In the genomic region with DNA sequence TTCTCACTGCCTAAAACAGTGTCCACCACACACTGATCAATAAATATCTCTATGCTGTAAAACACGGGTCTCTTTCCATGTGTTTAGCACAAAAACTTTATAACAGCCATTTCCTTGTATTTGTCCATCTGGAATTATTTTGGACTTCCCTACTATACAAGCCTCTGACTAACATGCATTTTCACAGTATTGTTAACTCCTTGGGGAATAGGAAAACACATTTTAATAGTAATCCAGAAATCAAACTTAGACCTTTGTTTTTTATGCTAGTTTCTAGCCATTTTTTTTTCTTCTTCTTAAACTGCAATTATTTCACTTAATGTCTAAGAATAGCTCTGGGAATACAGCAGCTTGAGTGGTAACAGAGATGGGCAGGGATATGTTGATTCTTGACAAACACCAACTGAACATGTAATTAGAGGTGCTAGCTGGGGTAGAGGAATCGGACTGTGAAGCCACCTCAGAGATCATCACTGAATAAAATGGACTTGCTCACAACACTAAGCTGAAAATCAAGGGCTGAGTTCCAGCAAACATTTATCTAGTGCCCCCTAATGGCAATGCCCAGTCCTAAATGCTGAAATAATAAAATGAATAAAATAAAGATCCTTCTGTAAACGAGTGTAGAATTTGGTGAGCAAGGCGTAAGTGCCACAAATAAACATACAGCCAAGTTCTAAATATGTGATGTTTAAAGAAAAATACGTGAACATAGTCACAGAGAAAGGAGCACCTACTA, we compare ENCODE assay signal across 11 cellular contexts.
DNase-seq lines count a peak whose midpoint lies in the region; ATAC-seq and TF ChIP-seq lines count a peak whose summit lies in the region.
"Had no signal": no experiment of that assay in that cellular context is flagged by ENCODE, and none has a peak within 500 bp of the region (broad histone marks: within the 10 kb centered on the region; RNA-seq: fewer than 3 reads in every experiment).

No MANE protein-coding gene starts in this region.

- H3K9me3 ChIP-seq in fibroblast of lung (ENCODE audit: control insufficient read depth, insufficient read depth, low read depth, low read length) = no peaks in the 10 kb centered on the region

- intact Hi-C loops in left colon (cut with DNase I, micrococcal nuclease) = no loop called here

- ATAC-seq in left colon (no peak), HG03135 (IDR thresholded peaks at IDR 0.05; ENCODE audit: unreplicated experiment) (no peak)

- H3K9ac ChIP-seq in fibroblast of lung (ENCODE audit: insufficient read depth, low read length) = no peak overlapping the region

- no peak overlapping the region for H3K4me3 ChIP-seq in fibroblast of lung (replicated peaks in 1 of 4; ENCODE audit: control extremely low read depth in 1 of 4, insufficient read depth in 1 of 4, low read depth in 3 of 4, low read length in 4 of 4)

- peak; percentile 7 for DNase-seq in DMS 273 (lab: John Stamatoyannopoulos, UW; ENCODE audit: unreplicated experiment)
- no peak for DNase-seq in DMS 273 treated with DMSO at 0.1 percent for 48 hours (lab: John Stamatoyannopoulos, UW)
- peak; percentile 43 for DNase-seq in NCI-H82 (lab: John Stamatoyannopoulos, UW)
- DNase-seq in fibroblast of lung (ENCODE audit: low read depth in 2 of 2) = peak; percentile 35 to 62
- peak; percentile 42 for DNase-seq in retina
- DNase-seq in GM19240 (ENCODE audit: insufficient read length, low spot score) = no peak
- no peak for DNase-seq in left colon
- DNase-seq: 8988T; activated naive CD8-positive, alpha-beta T cell treated with anti-CD3 and anti-CD28 coated beads, Interleukin-2, amount 10 ng/mL, durations not matched to agents 7 days and 5 days; naive B cell had no signal

- H3K36me3 ChIP-seq in fibroblast of lung (ENCODE audit: control insufficient read depth, insufficient read depth, low read length) = no peaks in the 10 kb centered on the region

- H3K4me2 ChIP-seq in fibroblast of lung (ENCODE audit: extremely low read depth, insufficient read depth, low read length) = no peak overlapping the region

- no peaks in the 10 kb centered on the region for H4K20me1 ChIP-seq in fibroblast of lung (ENCODE audit: control insufficient read depth, extremely low read depth, insufficient read depth, low read length)

- peak; percentile 54 for TF ChIP-seq CTCF in fibroblast of lung (conservative IDR thresholded peaks at IDR 0.05 in 1 of 2, IDR thresholded peaks at IDR 0.05 in 1 of 2; ENCODE audit: low read depth in 1 of 2, low read length in 2 of 2)

- H3K27me3 ChIP-seq in fibroblast of lung (ENCODE audit: control insufficient read depth, insufficient read depth, low read length) = no peaks in the 10 kb centered on the region

- no peak overlapping the region for H2AFZ ChIP-seq in fibroblast of lung (ENCODE audit: low read length)

- no peak overlapping the region for H3K27ac ChIP-seq in fibroblast of lung (ENCODE audit: insufficient read depth, low read length)

- H3K79me2 ChIP-seq in fibroblast of lung (ENCODE audit: control insufficient read depth, insufficient read depth, low read length) = no peaks in the 10 kb centered on the region

- H3K4me1 ChIP-seq in fibroblast of lung (ENCODE audit: control insufficient read depth, extremely low read depth, insufficient read depth, low read length) = no peaks in the 10 kb centered on the region

Comparison
In these comparisons a context has a peak if more than half of its experiments do, and no peak if none do; other contexts are left out.
1. DNase-seq: peak in DMS 273 (single experiment), NCI-H82 (single experiment), fibroblast of lung (2 of 2) and retina (single experiment); none in DMS 273 treated with DMSO at 0.1 percent for 48 hours (single experiment), GM19240 (single experiment) and left colon (0 of 2).